In the genomic region with DNA sequence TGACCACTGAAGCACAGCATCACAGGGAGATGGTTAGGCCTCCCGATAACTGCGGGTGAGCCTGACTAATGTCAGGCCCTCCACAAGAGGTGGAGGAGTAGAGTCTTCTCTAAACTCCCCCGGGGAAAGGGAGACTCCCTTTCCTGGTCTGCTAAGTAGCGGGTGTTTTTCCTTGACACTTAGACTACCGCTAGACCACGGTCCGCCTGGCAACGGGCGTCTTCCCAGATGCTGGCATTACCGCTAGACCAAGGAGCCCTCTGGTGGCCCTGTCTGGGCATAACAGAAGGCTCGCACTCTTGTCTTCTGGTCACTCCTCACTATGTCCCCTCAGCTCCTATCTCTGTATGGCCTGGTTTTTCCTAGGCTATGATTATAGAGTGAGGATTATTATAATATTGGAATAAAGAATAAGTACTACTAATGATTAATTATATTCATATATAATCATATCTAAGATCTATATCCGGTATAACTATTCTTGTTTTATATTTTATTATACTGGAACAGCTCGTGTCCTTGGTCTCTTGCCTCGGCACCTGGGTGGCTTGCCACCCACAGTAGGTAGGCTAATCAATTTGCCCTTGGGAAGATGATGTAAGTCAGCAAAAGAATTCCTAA, we compare ENCODE assay signal across 1 cellular context.
TF ChIP-seq lines count a peak whose summit lies in the region.

No MANE protein-coding gene starts in this region.

TF ChIP-seq in neural cell, 6 proteins besides CTCF, POLR2A, EP300 and RAD21:
- TF ChIP-seq SMC3 (conservative IDR thresholded peaks at IDR 0.05; ENCODE audit: poor library complexity) = peak; percentile 32
